9 cellular contexts compared by ENCODE assay signal in genomic region chr17:77145209-77145608, GRCh38. TPM values are rescaled to one million over a fixed set of nuclear protein-coding genes. Genes with fewer than 3 reads are reported as not detected.
DNase-seq lines count a peak whose midpoint lies in the region; ATAC-seq, FAIRE-seq and TF ChIP-seq lines count a peak whose summit lies in the region.
"Had no signal": no experiment of that assay in that cellular context is flagged by ENCODE, and none has a peak within 500 bp of the region (broad histone marks: within the 10 kb centered on the region; RNA-seq: fewer than 3 reads in every experiment).

No MANE protein-coding gene starts in this region.

- H3K4me1 ChIP-seq in SJCRH30 (peaks cover 23% of the 10 kb centered on the region), esophagus squamous epithelium (peaks cover 18 to 87% (median 22%) of the 10 kb centered on the region in 3 donors), skeletal muscle satellite cell (ENCODE audit: control insufficient read depth, insufficient read depth, low read length) (peaks cover 60% of the 10 kb centered on the region)

- H3K9ac ChIP-seq in skeletal muscle satellite cell (ENCODE audit: low read depth, low read length), result peak overlapping the region; percentile 12

- DNase-seq in GM12892 (ENCODE audit: insufficient read length) (no peak), SJCRH30 (no peak), esophagus squamous epithelium (lab: John Stamatoyannopoulos, UW) (no peak), kidney glomerular epithelial cell (lab: John Stamatoyannopoulos, UW) (no peak), C1 segment of cervical spinal cord (lab: John Stamatoyannopoulos, UW) (no peak), GM10266 (ENCODE audit: extremely low spot score) (no peak)
- DNase-seq: KG1 had no signal

- no peaks in the 10 kb centered on the region for H3K27me3 ChIP-seq in SJCRH30
- H3K27me3 ChIP-seq in esophagus squamous epithelium, result no peaks in the 10 kb centered on the region
- no peaks in the 10 kb centered on the region for H3K27me3 ChIP-seq in skeletal muscle satellite cell (ENCODE audit: control insufficient read depth, insufficient read depth, low read length)

- TF ChIP-seq POLR2A in GM12892 (IDR thresholded peaks at IDR 0.05; ENCODE audit: low read depth, low read length) (no peak), esophagus squamous epithelium (IDR thresholded peaks at IDR 0.05) (no peak)

- ATAC-seq in HG02642 (IDR thresholded peaks at IDR 0.05; ENCODE audit: poor library complexity, unreplicated experiment), result no peak

- peak overlapping the region; percentile 34 for H3K4me2 ChIP-seq in skeletal muscle satellite cell (ENCODE audit: low read length)

- H3K9me3 ChIP-seq in SJCRH30 (replicated peaks), result no peaks in the 10 kb centered on the region
- no peaks in the 10 kb centered on the region for H3K9me3 ChIP-seq in esophagus squamous epithelium
- H3K9me3 ChIP-seq in skeletal muscle satellite cell (replicated peaks; ENCODE audit: low read length), result no peaks in the 10 kb centered on the region

- FAIRE-seq in GM12892 (lab: Jason Lieb, UNC), result peak; percentile 14

- 80 to 83% methylated on average over 3 of the region's 3 CpGs for WGBS in esophagus squamous epithelium, 2 donors

- no peak overlapping the region for H3K4me3 ChIP-seq in SJCRH30
- peak overlapping the region in 3 of 4 donors; percentile 0 to 97 (median 1) for H3K4me3 ChIP-seq in esophagus squamous epithelium
- peak overlapping the region; percentile 2 for H3K4me3 ChIP-seq in skeletal muscle satellite cell (ENCODE audit: low read length)

- TF ChIP-seq CTCF in esophagus squamous epithelium (IDR thresholded peaks at IDR 0.05) (no peak), GM10266 (IDR thresholded peaks at IDR 0.05; ENCODE audit: control insufficient read depth, insufficient read depth, low read depth, missing control alignments) (no peak)

- intact Hi-C loops in esophagus squamous epithelium (cut with DNase I), result no loop called here

- H3K27ac ChIP-seq in SJCRH30, result peak overlapping the region; percentile 5; the same call in 1 of the 2 replicates
- H3K27ac ChIP-seq in esophagus squamous epithelium, result peak overlapping the region in 3 of 4 donors; percentile 88 to 98 (median 89)

- H3K36me3 ChIP-seq in SJCRH30 (peaks cover 17% of the 10 kb centered on the region), esophagus squamous epithelium (peaks cover 0 to 60% (median 7%) of the 10 kb centered on the region in 3 donors), skeletal muscle satellite cell (ENCODE audit: insufficient read depth, low read length) (peaks cover 53% of the 10 kb centered on the region)

RNA-seq across cellular contexts. Expression of gene SEC14L1, which starts 4.4 kb away (rescaled TPM):
- polyA plus RNA-seq in GM12892 (2012; ENCODE audit: missing spikeins), result 29.6 TPM
- 40.7 and 50.0 TPM in 2 replicates for total RNA-seq in SJCRH30 (2014; rRNA removed; shearing (Covaris generic))
- 10 to 100 TPM; 27.3 to 39.2 (median 32.8) TPM for total RNA-seq in esophagus squamous epithelium
- total RNA-seq in skeletal muscle satellite cell (2012; rRNA removed), result 25.1 and 27.9 TPM in 2 replicates
